Comparison of ENCODE assay signal across 17 cellular contexts in genomic region chr5:142735323-142736246, GRCh38. TPM values are rescaled to one million over a fixed set of nuclear protein-coding genes. Genes with fewer than 3 reads are reported as not detected.
"Had no signal": no experiment of that assay in that cellular context is flagged by ENCODE, and none has a peak within 500 bp of the region (broad histone marks: within the 10 kb centered on the region; RNA-seq: fewer than 3 reads in every experiment).

No MANE protein-coding gene starts in this region.

- H3K9me3 ChIP-seq: esophagus squamous epithelium, pancreas, thyroid gland, vagina had no signal

- FAIRE-seq: astrocyte, islet of Langerhans, pancreas had no signal

- ATAC-seq: activated CD8-positive, alpha-beta T cell treated with anti-CD3 and anti-CD28 coated beads, Interleukin-2, amount 10 ng/mL, durations not matched to agents 7 days and 5 days; activated naive CD8-positive, alpha-beta T cell treated with anti-CD3 and anti-CD28 coated beads, Interleukin-2, amount 50 U/mL, for 24 hours; left lobe of liver; pancreas had no signal

- H3K27me3 ChIP-seq: cardiac muscle cell, esophagus squamous epithelium, pancreas, thyroid gland, vagina had no signal

- H3K4me3 ChIP-seq: cardiac muscle cell, esophagus squamous epithelium, pancreas, thyroid gland, vagina had no signal

- DNase-seq: activated CD8-positive, alpha-beta memory T cell treated with anti-CD3 and anti-CD28 coated beads, Interleukin-2, amount 50 U/mL, for 48 hours; activated CD8-positive, alpha-beta T cell treated with anti-CD3 and anti-CD28 coated beads, Interleukin-2, amount 10 ng/mL, durations not matched to agents 7 days and 5 days; activated naive CD4-positive, alpha-beta T cell treated with Interleukin-2 at 50 U/mL for 16 hours; activated naive CD8-positive, alpha-beta T cell treated with anti-CD3 and anti-CD28 coated beads, Interleukin-2, amount 50 U/mL, for 24 hours; esophagus squamous epithelium; foreskin fibroblast; pancreas; T1000; thyroid gland had no signal

- H3K27me3 Mint-ChIP-seq: activated naive CD8-positive, alpha-beta T cell treated with anti-CD3 and anti-CD28 coated beads, Interleukin-2, amount 50 U/mL, for 24 hours had no signal

- H3K27ac Mint-ChIP-seq: activated CD8-positive, alpha-beta T cell treated with anti-CD3 and anti-CD28 coated beads, Interleukin-2, amount 10 ng/mL, durations not matched to agents 7 days and 5 days; activated naive CD8-positive, alpha-beta T cell treated with anti-CD3 and anti-CD28 coated beads, Interleukin-2, amount 50 U/mL, for 24 hours; activated T-helper 1 cell treated with anti-CD3 and anti-CD28 coated beads, Interleukin-12 subunit alpha, Interleukin-12 subunit beta, Interleukin-2, Interleukin-4 antibody, amounts not matched to agents 30 ng/mL and 10 ng/mL and 1 ng/mL, durations not matched to agents 14 hours and 24 hours and 36 hours; memory B cell had no signal

- H3K36me3 ChIP-seq: cardiac muscle cell, esophagus squamous epithelium, pancreas, thyroid gland, vagina had no signal

- H3K27ac ChIP-seq: cardiac muscle cell, esophagus squamous epithelium, pancreas, thyroid gland, vagina had no signal

- H3K9me3 Mint-ChIP-seq: activated naive CD8-positive, alpha-beta T cell treated with anti-CD3 and anti-CD28 coated beads, Interleukin-2, amount 50 U/mL, for 24 hours; activated T-helper 1 cell treated with anti-CD3 and anti-CD28 coated beads, Interleukin-12 subunit alpha, Interleukin-12 subunit beta, Interleukin-2, Interleukin-4 antibody, amounts not matched to agents 30 ng/mL and 10 ng/mL and 1 ng/mL, durations not matched to agents 14 hours and 24 hours and 36 hours; memory B cell had no signal

- H3K36me3 Mint-ChIP-seq: memory B cell had no signal

- H3K4me1 ChIP-seq: esophagus squamous epithelium, pancreas, thyroid gland, vagina had no signal

- H3K4me3 Mint-ChIP-seq: activated CD8-positive, alpha-beta T cell treated with anti-CD3 and anti-CD28 coated beads, Interleukin-2, amount 10 ng/mL, durations not matched to agents 7 days and 5 days; activated naive CD8-positive, alpha-beta T cell treated with anti-CD3 and anti-CD28 coated beads, Interleukin-2, amount 50 U/mL, for 24 hours; activated T-helper 1 cell treated with anti-CD3 and anti-CD28 coated beads, Interleukin-12 subunit alpha, Interleukin-12 subunit beta, Interleukin-2, Interleukin-4 antibody, amounts not matched to agents 30 ng/mL and 10 ng/mL and 1 ng/mL, durations not matched to agents 14 hours and 24 hours and 36 hours; memory B cell; neural crest cell had no signal

- H3K4me1 Mint-ChIP-seq: neural crest cell had no signal

RNA-seq across cellular contexts. Expression of gene FGF1, which starts 49.7 kb away (rescaled TPM):
- total RNA-seq: activated CD8-positive, alpha-beta T cell treated with anti-CD3 and anti-CD28 coated beads, Interleukin-2, amount 10 ng/mL, durations not matched to agents 7 days and 5 days; cardiac muscle cell; neural crest cell had no signal
- polyA plus RNA-seq: cardiac muscle cell had no signal
